1 cellular context compared by ENCODE assay signal in the genomic region with DNA sequence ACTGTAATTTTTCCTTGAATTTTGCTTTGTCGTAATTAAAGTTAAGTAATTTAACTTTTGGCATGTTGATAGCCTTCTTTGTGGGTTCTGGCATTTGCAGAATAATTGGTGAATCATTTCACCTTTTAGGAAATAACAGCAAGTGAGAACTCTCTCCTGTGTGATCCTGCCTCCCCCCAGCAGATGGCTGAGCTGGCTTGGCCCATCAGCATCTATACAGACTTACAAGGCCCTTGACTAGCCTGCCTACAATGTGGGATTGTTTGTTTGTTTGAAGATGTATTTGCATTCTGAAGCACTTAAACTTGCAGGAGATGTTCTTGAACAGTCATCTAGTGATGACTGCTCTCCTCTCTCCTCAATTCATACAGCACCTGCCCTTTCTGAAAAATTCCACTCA.
TF ChIP-seq lines count a peak whose summit lies in the region.

No MANE protein-coding gene starts in this region.

TF ChIP-seq in A549, 52 proteins besides CTCF, POLR2A, EP300 and RAD21 (continued from another document):
- TF ChIP-seq HOXB5 (CRISPR knock-in tag; IDR thresholded peaks at IDR 0.05): no peak
- no peak for TF ChIP-seq RFX5 (IDR thresholded peaks at IDR 0.05)
- TF ChIP-seq CEBPB (IDR thresholded peaks at IDR 0.05): no peak
TF ChIP-seq in A549: peak in this region for 0.
